Comparison of ENCODE assay signal across 28 cellular contexts in the genomic region with DNA sequence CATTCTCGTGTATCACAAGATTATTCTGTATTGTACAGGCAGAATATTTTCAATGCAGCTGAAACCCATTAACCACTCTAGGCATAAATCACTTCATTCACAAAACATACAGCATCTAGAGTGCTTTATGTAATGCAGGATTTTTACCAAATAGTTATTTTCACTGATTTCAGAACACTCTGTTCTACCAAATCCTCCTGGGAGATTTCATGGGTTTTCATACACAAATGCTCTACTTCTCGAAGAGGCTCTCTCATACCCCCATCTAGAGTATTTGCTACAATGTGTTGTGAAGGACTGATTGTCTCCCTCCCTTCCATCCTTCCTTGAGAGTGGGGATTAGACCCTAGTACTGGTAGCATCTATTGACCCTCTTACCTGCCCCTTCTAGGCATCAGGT.
"Had no signal": no experiment of that assay in that cellular context is flagged by ENCODE, and none has a peak within 500 bp of the region (broad histone marks: within the 10 kb centered on the region; RNA-seq: fewer than 3 reads in every experiment).

No MANE protein-coding gene starts in this region.

- H3K4me1 Mint-ChIP-seq: activated T-helper 17 cell treated with anti-CD3 and anti-CD28 coated beads, Interleukin-2, amount 50 U/mL, for 72 hours; central memory CD8-positive, alpha-beta T cell had no signal

- H3K9me3 Mint-ChIP-seq: activated CD4-positive, alpha-beta T cell treated with anti-CD3 and anti-CD28 coated beads, Interleukin-2, amount 10 ng/mL, durations not matched to agents 24 days and 14 days; activated CD8-positive, alpha-beta T cell treated with anti-CD3 and anti-CD28 coated beads for 36 hours; activated naive CD8-positive, alpha-beta T cell treated with anti-CD3 and anti-CD28 coated beads for 36 hours; activated T-cell treated with anti-CD3 and anti-CD28 coated beads, Interleukin-2, amount 50 U/mL, for 72 hours; activated T-helper 17 cell treated with anti-CD3 and anti-CD28 coated beads, Interleukin-2, amount 50 U/mL, for 72 hours; central memory CD8-positive, alpha-beta T cell had no signal

- H3K36me3 Mint-ChIP-seq: activated naive CD8-positive, alpha-beta T cell treated with anti-CD3 and anti-CD28 coated beads for 36 hours had no signal

- ATAC-seq: activated CD8-positive, alpha-beta T cell treated with anti-CD3 and anti-CD28 coated beads for 36 hours; activated T-cell treated with anti-CD3 and anti-CD28 coated beads, Interleukin-2, amount 50 U/mL, for 72 hours; activated T-helper 17 cell treated with anti-CD3 and anti-CD28 coated beads, Interleukin-2, amount 50 U/mL, for 72 hours; K562; Panc1 had no signal

- H3K27me3 Mint-ChIP-seq: activated CD4-positive, alpha-beta T cell treated with anti-CD3 and anti-CD28 coated beads, Interleukin-2, amount 10 ng/mL, durations not matched to agents 24 days and 14 days; activated CD8-positive, alpha-beta T cell treated with anti-CD3 and anti-CD28 coated beads for 36 hours; activated naive CD8-positive, alpha-beta T cell treated with anti-CD3 and anti-CD28 coated beads for 36 hours; activated T-helper 17 cell treated with anti-CD3 and anti-CD28 coated beads, Interleukin-2, amount 50 U/mL, for 72 hours; central memory CD8-positive, alpha-beta T cell had no signal

- DNase-seq: activated CD4-positive, alpha-beta T cell treated with anti-CD3 and anti-CD28 coated beads, Interleukin-2, amount 10 ng/mL, durations not matched to agents 24 days and 14 days; activated CD4-positive, alpha-beta T cell treated with anti-CD3 and anti-CD28 coated beads, Interleukin-2, amount 50 U/mL, for 4 hours; activated CD8-positive, alpha-beta T cell treated with anti-CD3 and anti-CD28 coated beads for 36 hours; activated effector memory CD4-positive, alpha-beta T cell treated with anti-CD3 and anti-CD28 coated beads, Interleukin-2, amount 50 U/mL, for 16 hours; activated naive CD4-positive, alpha-beta T cell; activated naive CD4-positive, alpha-beta T cell treated with anti-CD3 and anti-CD28 coated beads, Interleukin-2, amount 50 U/mL, for 16 hours; activated naive CD8-positive, alpha-beta T cell treated with anti-CD3 and anti-CD28 coated beads for 36 hours; activated T-cell treated with anti-CD3 and anti-CD28 coated beads, Interleukin-2, amount 50 U/mL, for 1 hour; activated T-cell treated with anti-CD3 and anti-CD28 coated beads, Interleukin-2, amount 50 U/mL, for 72 hours; anterior cingulate cortex; IMR-90; MG63; NCI-H1048; NCI-H1105 treated with DMSO at 0.1 percent for 48 hours; NCI-H1436; NCI-H1694; NCI-H1930; NCI-H2081 treated with DMSO at 0.1 percent for 48 hours; NCI-H226; NCI-H446 treated with DMSO at 0.1 percent for 48 hours; NCI-H524 treated with DMSO at 0.1 percent for 48 hours; SIG-M5; SW 1271 had no signal

- H3K27ac Mint-ChIP-seq: activated CD4-positive, alpha-beta T cell treated with anti-CD3 and anti-CD28 coated beads, Interleukin-2, amount 10 ng/mL, durations not matched to agents 24 days and 14 days; activated CD8-positive, alpha-beta T cell treated with anti-CD3 and anti-CD28 coated beads for 36 hours; activated naive CD8-positive, alpha-beta T cell treated with anti-CD3 and anti-CD28 coated beads for 36 hours; activated T-cell treated with anti-CD3 and anti-CD28 coated beads, Interleukin-2, amount 50 U/mL, for 72 hours; activated T-helper 17 cell treated with anti-CD3 and anti-CD28 coated beads, Interleukin-2, amount 50 U/mL, for 72 hours had no signal

- H3K27ac ChIP-seq: cardiac muscle cell had no signal

- H3K9me3 ChIP-seq: MG63 had no signal

- H3K27me3 ChIP-seq: cardiac muscle cell, MG63 had no signal

- H3K36me3 ChIP-seq: cardiac muscle cell, MG63 had no signal

- H3K4me3 Mint-ChIP-seq: activated CD4-positive, alpha-beta T cell treated with anti-CD3 and anti-CD28 coated beads, Interleukin-2, amount 10 ng/mL, durations not matched to agents 24 days and 14 days; activated CD8-positive, alpha-beta T cell treated with anti-CD3 and anti-CD28 coated beads for 36 hours; activated naive CD8-positive, alpha-beta T cell treated with anti-CD3 and anti-CD28 coated beads for 36 hours; activated T-cell treated with anti-CD3 and anti-CD28 coated beads, Interleukin-2, amount 50 U/mL, for 72 hours; activated T-helper 17 cell treated with anti-CD3 and anti-CD28 coated beads, Interleukin-2, amount 50 U/mL, for 72 hours; central memory CD8-positive, alpha-beta T cell had no signal

- H3K4me3 ChIP-seq: cardiac muscle cell, K562, MG63 had no signal
